8 cellular contexts compared by ENCODE assay signal in the genomic region with DNA sequence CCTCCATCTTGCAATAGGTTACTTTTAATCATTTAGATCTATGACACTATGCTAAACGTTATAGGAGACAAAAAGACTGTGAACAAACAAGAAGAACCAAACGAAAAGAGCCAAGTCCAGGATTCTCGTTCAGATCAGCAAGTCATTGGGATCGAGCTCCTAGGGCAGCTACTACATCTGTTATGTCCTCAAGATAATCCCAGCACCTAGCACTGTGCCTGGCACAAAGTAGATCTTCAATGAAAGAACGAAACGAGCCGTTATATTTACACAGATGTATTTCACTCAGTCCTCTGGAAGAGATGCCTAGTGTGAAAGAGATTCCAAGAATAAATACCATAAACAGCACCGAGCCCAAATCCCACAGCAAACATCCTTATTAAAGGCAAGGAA. TPM values are rescaled to one million over a fixed set of nuclear protein-coding genes. Genes with fewer than 3 reads are reported as not detected.
DNase-seq lines count a peak whose midpoint lies in the region; ATAC-seq and TF ChIP-seq lines count a peak whose summit lies in the region.

No MANE protein-coding gene starts in this region.

- H3K4me1 ChIP-seq in right atrium auricular region = peaks cover 0 to 27% of the 10 kb centered on the region in 2 donors

- no peak for TF ChIP-seq CTCF in right atrium auricular region (IDR thresholded peaks at IDR 0.05)

- H3K27me3 Mint-ChIP-seq in stimulated activated naive CD8-positive, alpha-beta T cell treated with anti-CD3 and anti-CD28 coated beads, Interleukin-15, Interleukin-2, amounts not matched to agents 100 ng/mL and 50 ng/mL, for 24 hours = no peaks in the 10 kb centered on the region
- H3K27me3 Mint-ChIP-seq in activated CD4-positive, alpha-beta memory T cell treated with anti-CD3 and anti-CD28 coated beads for 36 hours = no peaks in the 10 kb centered on the region

- H3K36me3 Mint-ChIP-seq in stimulated activated naive CD8-positive, alpha-beta T cell treated with anti-CD3 and anti-CD28 coated beads, Interleukin-15, Interleukin-2, amounts not matched to agents 100 ng/mL and 50 ng/mL, for 24 hours (ENCODE audit: low read depth) = peaks cover 40% of the 10 kb centered on the region
- H3K36me3 Mint-ChIP-seq in activated CD4-positive, alpha-beta memory T cell treated with anti-CD3 and anti-CD28 coated beads for 36 hours = peaks cover 33% of the 10 kb centered on the region

- H3K36me3 ChIP-seq in right atrium auricular region = no peaks in the 10 kb centered on the region

- peak overlapping the region; percentile 97 for H3K4me3 Mint-ChIP-seq in stimulated activated naive CD8-positive, alpha-beta T cell treated with anti-CD3 and anti-CD28 coated beads, Interleukin-15, Interleukin-2, amounts not matched to agents 100 ng/mL and 50 ng/mL, for 24 hours
- H3K4me3 Mint-ChIP-seq in activated CD4-positive, alpha-beta memory T cell treated with anti-CD3 and anti-CD28 coated beads for 36 hours = peak overlapping the region; percentile 96

- DNase-seq in stimulated activated naive CD8-positive, alpha-beta T cell treated with anti-CD3 and anti-CD28 coated beads, Interleukin-15, Interleukin-2, amounts not matched to agents 100 U/mL and 50 U/mL, for 24 hours = no peak
- no peak for DNase-seq in activated CD4-positive, alpha-beta memory T cell treated with anti-CD3 and anti-CD28 coated beads for 36 hours
- DNase-seq in right atrium auricular region (ENCODE audit: low spot score) = no peak
- DNase-seq in T1000 (lab: John Stamatoyannopoulos, UW) = no peak
- no peak for DNase-seq in NK-92 (lab: John Stamatoyannopoulos, UW; ENCODE audit: unreplicated experiment)

- H3K27ac ChIP-seq in right atrium auricular region (peak overlapping the region; percentile 86 to 93), skin epidermis (peak overlapping the region in 20 of 21 experiments; percentile 19 to 98 (median 93))

- H3K27ac Mint-ChIP-seq in stimulated activated naive CD8-positive, alpha-beta T cell treated with anti-CD3 and anti-CD28 coated beads, Interleukin-15, Interleukin-2, amounts not matched to agents 100 ng/mL and 50 ng/mL, for 24 hours = peak overlapping the region; percentile 93
- peak overlapping the region; percentile 97 for H3K27ac Mint-ChIP-seq in activated CD4-positive, alpha-beta memory T cell treated with anti-CD3 and anti-CD28 coated beads for 36 hours

- no peak for ATAC-seq in stimulated activated naive CD8-positive, alpha-beta T cell treated with anti-CD3 and anti-CD28 coated beads, Interleukin-15, Interleukin-2, amounts not matched to agents 100 U/mL and 50 U/mL, for 24 hours
- ATAC-seq in GM21381 (IDR thresholded peaks at IDR 0.05; ENCODE audit: unreplicated experiment) = no peak

- peaks cover 5% of the 10 kb centered on the region for H3K9me3 Mint-ChIP-seq in stimulated activated naive CD8-positive, alpha-beta T cell treated with anti-CD3 and anti-CD28 coated beads, Interleukin-15, Interleukin-2, amounts not matched to agents 100 ng/mL and 50 ng/mL, for 24 hours
- H3K9me3 Mint-ChIP-seq in activated CD4-positive, alpha-beta memory T cell treated with anti-CD3 and anti-CD28 coated beads for 36 hours = no peaks in the 10 kb centered on the region

- intact Hi-C loops in activated CD4-positive, alpha-beta memory T cell treated with anti-CD3 and anti-CD28 coated beads for 36 hours (cut with micrococcal nuclease) = loop anchor here (1.0 to 10.0 kb wide), 9 partner anchors 301 to 1400 kb away; a partner anchor contains a TSS

- no peaks in the 10 kb centered on the region for H3K27me3 ChIP-seq in right atrium auricular region

- CTCF ChIA-PET in activated CD4-positive, alpha-beta memory T cell treated with anti-CD3 and anti-CD28 coated beads for 36 hours (lab: Charles Lee) = interaction anchor here (1.0 to 7.1 kb wide), 6 partner anchors 10 to 18 kb away, joined by 3 to 61 read pairs (median 14); no protein-coding TSS in a partner anchor

- peaks cover 53% of the 10 kb centered on the region for H3K4me1 Mint-ChIP-seq in stimulated activated naive CD8-positive, alpha-beta T cell treated with anti-CD3 and anti-CD28 coated beads, Interleukin-15, Interleukin-2, amounts not matched to agents 100 ng/mL and 50 ng/mL, for 24 hours (ENCODE audit: low read depth)
- H3K4me1 Mint-ChIP-seq in activated CD4-positive, alpha-beta memory T cell treated with anti-CD3 and anti-CD28 coated beads for 36 hours (ENCODE audit: low read depth) = peaks cover 42% of the 10 kb centered on the region

- H3K9me3 ChIP-seq in right atrium auricular region = no peaks in the 10 kb centered on the region

- POLR2A ChIA-PET in activated CD4-positive, alpha-beta memory T cell treated with anti-CD3 and anti-CD28 coated beads for 36 hours (lab: Charles Lee) = interaction anchor here (0.6 to 1.6 kb wide), 4 partner anchors 11 to 314 kb away, joined by 3 to 6 read pairs (median 4); no protein-coding TSS in a partner anchor

- peak overlapping the region; percentile 81 to 97 for H3K4me3 ChIP-seq in right atrium auricular region
- peak overlapping the region; percentile 73 to 95 (median 88) for H3K4me3 ChIP-seq in skin epidermis

RNA-seq across cellular contexts. Expression of a gene that starts 0.5 kb away (rescaled TPM):
- total RNA-seq in activated CD4-positive, alpha-beta memory T cell treated with anti-CD3 and anti-CD28 coated beads for 36 hours = 10 to 100 TPM; 10.6 to 10.8 TPM
- total RNA-seq in right atrium auricular region = 1 to 10 TPM; 2.0 to 2.2 TPM

RNA-seq across cellular contexts. Expression of a gene that starts 0.7 kb away (rescaled TPM):
- 10 to 100 TPM; 99.3 TPM for total RNA-seq in activated CD4-positive, alpha-beta memory T cell treated with anti-CD3 and anti-CD28 coated beads for 36 hours
- total RNA-seq in right atrium auricular region = 1 to 10 TPM; 1.6 to 2.8 TPM

Comparison
In these comparisons a context has a peak if more than half of its experiments do, and no peak if none do; other contexts are left out.
1. RNA of a gene that starts 0.7 kb away (total RNA-seq): 99.3 TPM in activated CD4-positive, alpha-beta memory T cell treated with anti-CD3 and anti-CD28 coated beads for 36 hours; 1.6 to 2.8 TPM in right atrium auricular region; every median in the first group is over 10 times any median in the second.